11 cellular contexts compared by ENCODE assay signal in genomic region chr4:99685234-99685633, GRCh38. TPM values are rescaled to one million over a fixed set of nuclear protein-coding genes. Genes with fewer than 3 reads are reported as not detected.
"Had no signal": no experiment of that assay in that cellular context is flagged by ENCODE, and none has a peak within 500 bp of the region (broad histone marks: within the 10 kb centered on the region; RNA-seq: fewer than 3 reads in every experiment).

No MANE protein-coding gene starts in this region.

- H2AFZ ChIP-seq: GM23248, GM23338 had no signal

- ATAC-seq: GM23338, HCT116 had no signal

- H3K4me1 ChIP-seq: HAP-1 had no signal

- DNase-seq: GM23248, GOT3, H7, H9, HCEC 1CT, HFFc6 had no signal

- FAIRE-seq: H1, H54 had no signal

- H3K4me3 ChIP-seq: GM23248, GM23338, HAP-1 had no signal

- H3K27ac ChIP-seq: GM23248 had no signal

- H3K9ac ChIP-seq: GM23248 had no signal

- H3K4me2 ChIP-seq: GM23338 had no signal

- H3K9me3 ChIP-seq: HAP-1 had no signal

- H3K36me3 ChIP-seq: HAP-1 had no signal

RNA-seq across cellular contexts. Expression of gene C4orf54, which starts 27.6 kb away (rescaled TPM):
- total RNA-seq: GM23248, GM23338, H1, H7, H9 had no signal
- polyA plus RNA-seq: GM23248, H1 had no signal
